In genomic region chr3:38164966-38165721, GRCh38 we compare ENCODE assay signal across 1 cellular context.
TF ChIP-seq lines count a peak whose summit lies in the region.

Gene OXSR1 (plus strand): TSS chr3:38165537. CDS start chr3:38165877, 340 bp downstream.

TF ChIP-seq in HepG2, 621 proteins besides CTCF, POLR2A, EP300 and RAD21 (continued from another document and continues in another):
- TF ChIP-seq ZNF609 (CRISPR knock-in tag; IDR thresholded peaks at IDR 0.05; ENCODE audit: borderline replicate concordance) (no peak), PRPF4 (IDR thresholded peaks at IDR 0.05; ENCODE audit: low read depth, low read length, poor library complexity, severe bottlenecking) (no peak), ZXDC (CRISPR knock-in tag; IDR thresholded peaks at IDR 0.05) (0 out of 2 replicates have a peak, but pooled peaks have one; percentile 62), ZNF572 (CRISPR knock-in tag; IDR thresholded peaks at IDR 0.05) (no peak), PAX8 (CRISPR knock-in tag; IDR thresholded peaks at IDR 0.05; ENCODE audit: borderline replicate concordance) (peak; percentile 60; the same call in 1 of the 2 replicates), PAF1 (CRISPR knock-in tag; IDR thresholded peaks at IDR 0.05) (no peak), TBL1XR1 (IDR thresholded peaks at IDR 0.05; ENCODE audit: borderline replicate concordance, low read length, partially characterized antibody) (no peak), NPAS2 (CRISPR knock-in tag; IDR thresholded peaks at IDR 0.05; ENCODE audit: borderline replicate concordance) (no peak), RORA (CRISPR knock-in tag; IDR thresholded peaks at IDR 0.05) (no peak), HCFC1 (IDR thresholded peaks at IDR 0.05; ENCODE audit: low read depth, low read length) (peak; percentile 54; the same call in 1 of the 2 replicates), KAT7 (CRISPR knock-in tag; IDR thresholded peaks at IDR 0.05; ENCODE audit: borderline replicate concordance) (no peak), ZNF512B (CRISPR knock-in tag; IDR thresholded peaks at IDR 0.05; ENCODE audit: borderline replicate concordance) (no peak), ZNF234 (CRISPR knock-in tag; conservative IDR thresholded peaks at IDR 0.05) (no peak), ZNF280B (CRISPR knock-in tag; IDR thresholded peaks at IDR 0.05; ENCODE audit: borderline replicate concordance) (no peak), REL (CRISPR knock-in tag; conservative IDR thresholded peaks at IDR 0.05) (no peak), NCOA5 (CRISPR knock-in tag; IDR thresholded peaks at IDR 0.05) (no peak), MLX (CRISPR knock-in tag; IDR thresholded peaks at IDR 0.05) (no peak), NFYB (CRISPR knock-in tag; IDR thresholded peaks at IDR 0.05) (peak; percentile 98), ZNF740 (CRISPR knock-in tag; IDR thresholded peaks at IDR 0.05) (peak; percentile 12), REPIN1 (CRISPR knock-in tag; IDR thresholded peaks at IDR 0.05; ENCODE audit: borderline replicate concordance, low read depth) (peak; percentile 58; the same call in 1 of the 2 replicates), YY1 (IDR thresholded peaks at IDR 0.05; ENCODE audit: insufficient read depth, insufficient replicate concordance, low read depth, low read length) (peak; percentile 98), ZNF570 (CRISPR knock-in tag; IDR thresholded peaks at IDR 0.05; ENCODE audit: borderline replicate concordance) (no peak), TEF (CRISPR knock-in tag; IDR thresholded peaks at IDR 0.05) (no peak), ZNF780A (CRISPR knock-in tag; IDR thresholded peaks at IDR 0.05) (no peak), TCF7 (IDR thresholded peaks at IDR 0.05; ENCODE audit: low read depth) (no peak), PHF8 (CRISPR knock-in tag; IDR thresholded peaks at IDR 0.05) (peak; percentile 77), TRIM24 (CRISPR knock-in tag; IDR thresholded peaks at IDR 0.05) (no peak), GATAD2A (CRISPR knock-in tag; IDR thresholded peaks at IDR 0.05) (peak; percentile 78), ZNF136 (CRISPR knock-in tag; IDR thresholded peaks at IDR 0.05; ENCODE audit: low read depth) (no peak), IRX3 (CRISPR knock-in tag; IDR thresholded peaks at IDR 0.05; ENCODE audit: borderline replicate concordance, low read depth) (peak; percentile 18; the same call in 1 of the 2 replicates), RBFOX2 (IDR thresholded peaks at IDR 0.05; ENCODE audit: low read depth, low read length) (peak; percentile 90), E2F2 (CRISPR knock-in tag; IDR thresholded peaks at IDR 0.05; ENCODE audit: borderline replicate concordance) (peak; percentile 79; the same call in 1 of the 2 replicates), ZNF619 (CRISPR knock-in tag; IDR thresholded peaks at IDR 0.05) (0 out of 2 replicates have a peak, but pooled peaks have one; percentile 34), ZNF577 (CRISPR knock-in tag; IDR thresholded peaks at IDR 0.05; ENCODE audit: borderline replicate concordance, low read depth) (0 out of 2 replicates have a peak, but pooled peaks have one; percentile 26), ZNF652 (CRISPR knock-in tag; IDR thresholded peaks at IDR 0.05; ENCODE audit: borderline replicate concordance, low read depth) (no peak), ZNF775 (CRISPR knock-in tag; IDR thresholded peaks at IDR 0.05; ENCODE audit: borderline replicate concordance) (0 out of 2 replicates have a peak, but pooled peaks have one; percentile 27), ZNF672 (CRISPR knock-in tag; IDR thresholded peaks at IDR 0.05) (no peak), ZNF557 (CRISPR knock-in tag; IDR thresholded peaks at IDR 0.05) (0 out of 2 replicates have a peak, but pooled peaks have one; percentile 35), ZFY (CRISPR knock-in tag; IDR thresholded peaks at IDR 0.05) (peak; percentile 81), ARNT (IDR thresholded peaks at IDR 0.05) (no peak), DPF2 (CRISPR knock-in tag; IDR thresholded peaks at IDR 0.05; ENCODE audit: borderline replicate concordance, low read depth) (no peak), ZNF781 (CRISPR knock-in tag; IDR thresholded peaks at IDR 0.05; ENCODE audit: borderline replicate concordance, not compliant biosample characterization) (no peak), SRSF1 (optimal IDR thresholded peaks at IDR 0.05; ENCODE audit: low read depth, low read length) (no peak), ZNF512 (CRISPR knock-in tag; IDR thresholded peaks at IDR 0.05) (no peak), ZNF704 (CRISPR knock-in tag; IDR thresholded peaks at IDR 0.05; ENCODE audit: borderline replicate concordance) (no peak), KDM5B (CRISPR knock-in tag; IDR thresholded peaks at IDR 0.05; ENCODE audit: borderline replicate concordance) (peak; percentile 80; the same call in 1 of the 2 replicates), ZNF3 (CRISPR knock-in tag; IDR thresholded peaks at IDR 0.05) (no peak), ZNF263 (CRISPR knock-in tag; IDR thresholded peaks at IDR 0.05) (0 out of 2 replicates have a peak, but pooled peaks have one; percentile 27), NFIC (IDR thresholded peaks at IDR 0.05; ENCODE audit: low read length) (no peak), ZNF543 (CRISPR knock-in tag; IDR thresholded peaks at IDR 0.05) (no peak)
